ENCODE assay signal across 1 cellular context in genomic region chr16:3487521-3488410, GRCh38.
TF ChIP-seq lines count a peak whose summit lies in the region.

No MANE protein-coding gene starts in this region.

TF ChIP-seq in H1, 55 proteins besides CTCF, POLR2A, EP300 and RAD21:
- TF ChIP-seq POLR2AphosphoS5 (IDR thresholded peaks at IDR 0.05; ENCODE audit: low read depth, low read length): no peak
- TF ChIP-seq ATF3 (IDR thresholded peaks at IDR 0.05; ENCODE audit: insufficient read depth, low read depth, low read length): no peak
- TF ChIP-seq KDM4A (IDR thresholded peaks at IDR 0.05; ENCODE audit: low read depth, low read length, severe bottlenecking): no peak
- TF ChIP-seq SP4 (IDR thresholded peaks at IDR 0.05; ENCODE audit: low read length): no peak
- TF ChIP-seq, protein P1, sequence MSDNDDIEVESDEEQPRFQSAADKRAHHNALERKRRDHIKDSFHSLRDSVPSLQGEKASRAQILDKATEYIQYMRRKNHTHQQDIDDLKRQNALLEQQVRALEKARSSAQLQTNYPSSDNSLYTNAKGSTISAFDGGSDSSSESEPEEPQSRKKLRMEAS (IDR thresholded peaks at IDR 0.05): no peak
- TF ChIP-seq JUN (IDR thresholded peaks at IDR 0.05; ENCODE audit: low read depth, low read length): no peak
- TF ChIP-seq E2F6 (IDR thresholded peaks at IDR 0.05): no peak
- no peak for TF ChIP-seq GABPA (IDR thresholded peaks at IDR 0.05; ENCODE audit: borderline replicate concordance, insufficient read depth, low read length)
- no peak for TF ChIP-seq JUND (IDR thresholded peaks at IDR 0.05; ENCODE audit: low read length)
- no peak for TF ChIP-seq HDAC2 (IDR thresholded peaks at IDR 0.05; ENCODE audit: borderline replicate concordance in 1 of 2, low read depth in 2 of 2, low read length in 2 of 2)
- TF ChIP-seq BACH1 (IDR thresholded peaks at IDR 0.05; ENCODE audit: low read length): no peak
- TF ChIP-seq HDAC6 (IDR thresholded peaks at IDR 0.05; ENCODE audit: low read depth, low read length): no peak
- TF ChIP-seq BRCA1 (IDR thresholded peaks at IDR 0.05; ENCODE audit: low read depth, low read length): no peak
